ENCODE assay signal across 8 cellular contexts in genomic region chr2:74464406-74464805, GRCh38. TPM values are rescaled to one million over a fixed set of nuclear protein-coding genes. Genes with fewer than 3 reads are reported as not detected.
DNase-seq lines count a peak whose midpoint lies in the region; ATAC-seq, FAIRE-seq and TF ChIP-seq lines count a peak whose summit lies in the region.

No MANE protein-coding gene starts in this region.

- CTCF ChIA-PET in PC-9 (lab: Charles Lee): no interaction called here

- no peaks in the 10 kb centered on the region for H4K20me1 ChIP-seq in PC-9 (ENCODE audit: insufficient read depth)

- FAIRE-seq in pancreas (lab: Jason Lieb, UNC): no peak

- 0 out of 2 replicates have a peak overlapping the region, but pooled peaks have one; percentile 50 for H3K27ac ChIP-seq in PC-9
- peak overlapping the region; percentile 77 to 90 (median 82) for H3K27ac ChIP-seq in esophagus muscularis mucosa (replicated peaks in 1 of 4)
- H3K27ac ChIP-seq in pancreas: peak overlapping the region in 3 of 4 donors; percentile 77 to 80 (median 79)

- no peak for DNase-seq in GM12864 (ENCODE audit: low read depth)
- no peak for DNase-seq in PC-9
- DNase-seq in esophagus muscularis mucosa (ENCODE audit: extremely low spot score): no peak
- no peak for DNase-seq in pancreas
- no peak for DNase-seq in RPMI8226
- DNase-seq in SHP77 (lab: John Stamatoyannopoulos, UW): no peak

- H3K27me3 ChIP-seq in PC-9 (ENCODE audit: insufficient read depth, low read depth) (no peaks in the 10 kb centered on the region), esophagus muscularis mucosa (no peaks in the 10 kb centered on the region), pancreas (no peaks in the 10 kb centered on the region)

- no peak for TF ChIP-seq EP300 in esophagus muscularis mucosa (IDR thresholded peaks at IDR 0.05)

- intact Hi-C loops in PC-9 (cut with micrococcal nuclease; ENCODE audit: unreplicated experiment) (no loop called here), esophagus muscularis mucosa (cut with DNase I) (no loop called here), pancreas (cut with DNase I) (no loop called here)

- no peaks in the 10 kb centered on the region for H3K9me2 ChIP-seq in PC-9 (ENCODE audit: insufficient read depth)

- H3K36me3 ChIP-seq in PC-9 (ENCODE audit: low read depth): peaks cover 15% of the 10 kb centered on the region
- H3K36me3 ChIP-seq in esophagus muscularis mucosa: peaks cover 14 to 26% (median 23%) of the 10 kb centered on the region in 4 donors
- peaks cover 0 to 9% (median 0%) of the 10 kb centered on the region in 3 donors for H3K36me3 ChIP-seq in pancreas

- WGBS in esophagus muscularis mucosa: 10% methylated on average over 6 of the region's 13 CpGs
- 1 to 3% methylated on average over 13 of the region's 13 CpGs for WGBS in pancreas, 2 donors

- peak overlapping the region; percentile 87 for H2AFZ ChIP-seq in PC-9

- POLR2A ChIA-PET in PC-9 (lab: Charles Lee; ENCODE audit: unreplicated experiment): interaction anchor here (0.5 to 0.7 kb wide), 2 partner anchors 43 to 310 kb away, joined by 6 to 13 read pairs; no protein-coding TSS in a partner anchor

- H3K4me3 ChIP-seq in GM12864 (ENCODE audit: low read depth, low read length) (peak overlapping the region; percentile 86), PC-9 (peak overlapping the region; percentile 95), esophagus muscularis mucosa (peak overlapping the region; percentile 76 to 99 (median 89)), pancreas (peak overlapping the region; percentile 75 to 99 (median 98))

- TF ChIP-seq POLR2A in esophagus muscularis mucosa (IDR thresholded peaks at IDR 0.05; ENCODE audit: low read depth): no peak

- ATAC-seq in pancreas (peak; percentile 2 to 18 (median 8)), HG02798 (IDR thresholded peaks at IDR 0.05; ENCODE audit: poor library complexity, unreplicated experiment) (no peak), HG03175 (IDR thresholded peaks at IDR 0.05; ENCODE audit: unreplicated experiment) (no peak)

- BruUV-seq in PC-9 (replicated peaks; lab: Mats Ljungman, UMichigan): TSS peak; percentile 20

- H3K4me1 ChIP-seq in PC-9 (replicated peaks; ENCODE audit: insufficient read depth) (peaks cover 16% of the 10 kb centered on the region), esophagus muscularis mucosa (peaks cover 14 to 32% (median 28%) of the 10 kb centered on the region in 4 donors), pancreas (peaks cover 0 to 8% (median 6%) of the 10 kb centered on the region in 3 donors)

- H3K9me3 ChIP-seq in PC-9 (ENCODE audit: insufficient read depth, low read depth): no peaks in the 10 kb centered on the region
- no peaks in the 10 kb centered on the region for H3K9me3 ChIP-seq in esophagus muscularis mucosa
- no peaks in the 10 kb centered on the region for H3K9me3 ChIP-seq in pancreas

- TF ChIP-seq CTCF in GM12864 (IDR thresholded peaks at IDR 0.05; ENCODE audit: low read depth, low read length, missing control alignments) (no peak), PC-9 (conservative IDR thresholded peaks at IDR 0.05) (no peak), esophagus muscularis mucosa (IDR thresholded peaks at IDR 0.05) (no peak), pancreas (IDR thresholded peaks at IDR 0.05) (no peak)

- H3K79me2 ChIP-seq in PC-9 (ENCODE audit: low read depth): peaks cover 29% of the 10 kb centered on the region

- peaks cover 29% of the 10 kb centered on the region; the same call in 1 of the 2 replicates for H3F3A ChIP-seq in PC-9 (ENCODE audit: insufficient read depth, low read depth)

- peak overlapping the region; percentile 92 for H3K4me2 ChIP-seq in PC-9

RNA-seq across cellular contexts. Expression of gene MOGS, which starts 0.8 kb away (rescaled TPM):
- total RNA-seq in PC-9 (2021) (70.5 and 88.8 TPM in 2 replicates), esophagus muscularis mucosa (10 to 100 TPM; 20.8 to 38.7 (median 28.3) TPM), pancreas (10 to 100 TPM; 27.7 to 49.5 (median 36.6) TPM)
- polyA plus RNA-seq in pancreas: 10 to 100 TPM; 47.1 to 59.9 TPM

RNA-seq across cellular contexts. Expression of gene WBP1, which starts 6.2 kb away (rescaled TPM):
- total RNA-seq in PC-9 (2021) (68.0 and 74.7 TPM in 2 replicates), esophagus muscularis mucosa (10 to 100 TPM; 40.0 to 56.4 (median 47.2) TPM), pancreas (10 to 100 TPM; 29.1 to 50.4 (median 37.4) TPM)
- 100 to 1,000 TPM in 1 of 2 donors, 10 to 100 TPM in 1; 85.8 to 149 TPM for polyA plus RNA-seq in pancreas

RNA-seq across cellular contexts. Expression of gene MRPL53, which starts 8.1 kb away (rescaled TPM):
- total RNA-seq in PC-9 (2021): 42.9 and 51.1 TPM in 2 replicates
- 10 to 100 TPM; 15.4 to 40.4 (median 38.8) TPM for total RNA-seq in esophagus muscularis mucosa
- 10 to 100 TPM; 37.6 to 60.0 (median 39.4) TPM for total RNA-seq in pancreas
- polyA plus RNA-seq in pancreas: 10 to 100 TPM; 52.3 to 54.6 TPM

RNA-seq across cellular contexts. Expression of gene INO80B, which starts 9.5 kb away (rescaled TPM):
- total RNA-seq in PC-9 (2021) (32.5 and 34.2 TPM in 2 replicates), esophagus muscularis mucosa (10 to 100 TPM in 3 of 4 donors, 1 to 10 TPM in 1; 8.7 to 16.6 (median 10.6) TPM), pancreas (10 to 100 TPM; 17.1 to 38.8 (median 28.3) TPM)
- 10 to 100 TPM; 51.8 to 68.7 TPM for polyA plus RNA-seq in pancreas

RNA-seq across cellular contexts. Expression of gene CCDC142, which starts 18.4 kb away (rescaled TPM):
- total RNA-seq in PC-9 (2021) (16.8 and 19.8 TPM in 2 replicates), esophagus muscularis mucosa (10 to 100 TPM in 3 of 4 donors, 1 to 10 TPM in 1; 9.6 to 27.8 (median 19.2) TPM), pancreas (10 to 100 TPM in 1 of 6 donors, 1 to 10 TPM in 5; 4.9 to 11.6 (median 5.7) TPM)
- polyA plus RNA-seq in pancreas: 10 to 100 TPM in 1 of 2 donors, 1 to 10 TPM in 1; 5.7 to 14.0 TPM

Comparison
In these comparisons a context has a peak if more than half of its experiments do, and no peak if none do; other contexts are left out.
1. ATAC-seq: peak in pancreas (4 of 4); none in HG02798 (single experiment) and HG03175 (single experiment).
2. Peak in every context shown above with its lines, with median percentiles within 50 percentile points of each other: H3K4me3 ChIP-seq and H3K27ac ChIP-seq.